8 cellular contexts compared by ENCODE assay signal in the genomic region with DNA sequence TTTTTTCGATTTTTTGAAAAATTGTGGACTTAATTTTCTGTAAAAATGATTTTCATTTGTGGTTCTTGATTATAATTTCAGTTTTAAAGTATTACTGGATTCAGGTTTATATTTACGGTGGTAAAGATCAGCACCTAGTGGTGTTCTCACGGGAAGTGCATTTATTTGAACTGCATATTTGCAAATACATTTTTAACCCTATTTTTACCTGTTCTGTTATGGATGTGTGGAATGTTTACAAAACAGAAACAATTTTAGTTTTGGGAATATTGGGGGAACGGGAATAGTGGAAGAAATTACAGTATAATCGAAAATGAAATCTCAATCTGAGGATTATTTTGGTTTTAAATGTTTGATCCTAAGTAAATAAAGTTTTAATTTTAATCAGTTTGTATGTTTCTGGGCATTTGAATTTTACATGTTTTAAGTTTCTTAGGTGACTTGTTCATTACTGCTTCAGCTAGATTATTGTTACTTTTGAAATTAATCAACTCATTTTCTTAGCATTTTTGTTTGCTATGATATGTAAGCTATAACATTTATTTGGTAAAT. TPM values are rescaled to one million over a fixed set of nuclear protein-coding genes. Genes with fewer than 3 reads are reported as not detected.
DNase-seq lines count a peak whose midpoint lies in the region; ATAC-seq and TF ChIP-seq lines count a peak whose summit lies in the region.

No MANE protein-coding gene starts in this region.

- H3K27me3 ChIP-seq in SJSA1 (replicated peaks) (no peaks in the 10 kb centered on the region), neuron (ENCODE audit: insufficient read depth, low read length) (no peaks in the 10 kb centered on the region)

- peak overlapping the region; percentile 94 for H3K27ac ChIP-seq in 22Rv1
- H3K27ac ChIP-seq in SJSA1, result peak overlapping the region; percentile 97

- 0 out of 2 replicates have a peak, but pooled peaks cover 3% of the 10 kb centered on the region for H3K9me3 ChIP-seq in SJSA1 (replicated peaks)
- H3K9me3 ChIP-seq in neuron (ENCODE audit: low read length), result no peaks in the 10 kb centered on the region

- TF ChIP-seq CTCF in 22Rv1 (IDR thresholded peaks at IDR 0.05), result peak; percentile 31; the same call in 1 of the 2 replicates
- TF ChIP-seq CTCF in GM12873 (IDR thresholded peaks at IDR 0.05; ENCODE audit: insufficient read depth, low read depth, low read length, missing control alignments), result peak; percentile 32
- no peak for TF ChIP-seq CTCF in omental fat pad (IDR thresholded peaks at IDR 0.05)

- peak overlapping the region; percentile 62 for H3K4me3 ChIP-seq in SJSA1
- peak overlapping the region; percentile 77 for H3K4me3 ChIP-seq in neuron (ENCODE audit: low read length)

- peaks cover 5% of the 10 kb centered on the region; the same call in 1 of the 2 replicates for H3K4me1 ChIP-seq in SJSA1 (replicated peaks)
- peaks cover 3% of the 10 kb centered on the region for H3K4me1 ChIP-seq in neuron (ENCODE audit: insufficient read depth, low read length)

- peak overlapping the region; percentile 27 for H2AFZ ChIP-seq in neuron (ENCODE audit: low read depth, low read length)

- ATAC-seq in esophagus mucosa (peak; percentile 32), omental fat pad (ENCODE audit: low FRiP score) (no peak), HG03039 (IDR thresholded peaks at IDR 0.05; ENCODE audit: unreplicated experiment) (no peak)

- DNase-seq in SJSA1 (ENCODE audit: low read depth in 1 of 2, low spot score in 2 of 2) (no peak), omental fat pad (ENCODE audit: low spot score) (no peak), GM19238 (ENCODE audit: insufficient read length, low spot score) (no peak)

- H3K36me3 ChIP-seq in SJSA1 (no peaks in the 10 kb centered on the region), neuron (ENCODE audit: insufficient read depth, low read length) (no peaks in the 10 kb centered on the region)

RNA-seq across cellular contexts. Expression of gene ATF7IP, which starts 0.8 kb away (rescaled TPM):
- 17.6 and 19.9 TPM in 2 replicates for total RNA-seq in SJSA1 (2014; rRNA removed; shearing (Covaris generic))
- total RNA-seq in esophagus mucosa (55.0 TPM), omental fat pad (10 to 100 TPM; 23.9 to 70.0 (median 34.2) TPM)

Comparison
In these comparisons a context has a peak if more than half of its experiments do, and no peak if none do; other contexts are left out.
1. CTCF ChIP-seq: peak in 22Rv1 (single experiment) and GM12873 (single experiment); none in omental fat pad (0 of 3).